ENCODE assay signal across 1 cellular context in the genomic region with DNA sequence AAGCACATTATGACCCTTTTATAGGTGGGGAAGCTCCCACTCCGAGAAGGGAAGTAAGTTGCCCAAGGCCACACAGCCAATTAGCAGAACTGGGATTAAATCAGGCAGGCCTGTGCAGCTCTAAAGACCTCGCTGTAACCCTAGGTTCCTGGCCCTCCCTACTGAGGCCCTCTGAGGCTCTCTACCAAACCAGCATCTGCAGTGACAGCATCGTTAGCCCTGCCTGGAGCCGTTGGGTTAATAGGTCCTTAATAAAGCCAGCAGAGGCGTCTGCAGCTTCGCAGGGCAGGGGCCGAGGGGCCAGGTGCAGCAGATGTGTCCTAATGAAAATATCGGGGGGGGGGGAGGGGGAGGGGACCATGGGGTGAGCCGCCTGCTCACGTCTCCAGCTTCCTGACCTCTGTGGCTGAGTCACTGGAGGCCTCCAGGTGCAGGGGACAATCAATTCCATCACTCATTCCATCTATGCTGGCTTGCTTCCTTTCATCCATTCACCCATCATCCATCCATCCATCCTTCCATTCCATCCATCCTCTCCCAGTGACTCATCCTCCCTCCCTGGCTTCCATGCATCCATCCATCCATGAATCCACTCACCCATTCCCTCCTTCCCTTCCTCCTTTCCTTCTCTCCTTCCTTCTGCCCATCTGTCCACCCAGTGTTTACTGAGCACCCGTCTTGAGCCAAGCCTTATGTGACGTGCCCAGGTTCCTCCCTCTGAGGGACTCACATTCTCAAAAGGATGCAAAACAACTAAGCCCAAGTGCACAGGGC.
TF ChIP-seq lines count a peak whose summit lies in the region.

No MANE protein-coding gene starts in this region.

TF ChIP-seq in H1, 55 proteins besides CTCF, POLR2A, EP300 and RAD21:
- no peak for TF ChIP-seq EGR1 (IDR thresholded peaks at IDR 0.05; ENCODE audit: borderline replicate concordance, low read depth, low read length)
- TF ChIP-seq GABPA (IDR thresholded peaks at IDR 0.05; ENCODE audit: borderline replicate concordance, insufficient read depth, low read length), result no peak
- TF ChIP-seq SUZ12 (IDR thresholded peaks at IDR 0.05; ENCODE audit: low read length), result no peak
TF ChIP-seq in H1: peak in this region for 0.
